In genomic region chr9:2817987-2818386, GRCh38 we compare ENCODE assay signal across 13 cellular contexts. TPM values are rescaled to one million over a fixed set of nuclear protein-coding genes. Genes with fewer than 3 reads are reported as not detected.
DNase-seq lines count a peak whose midpoint lies in the region; ATAC-seq and TF ChIP-seq lines count a peak whose summit lies in the region.
"Had no signal": no experiment of that assay in that cellular context is flagged by ENCODE, and none has a peak within 500 bp of the region (broad histone marks: within the 10 kb centered on the region; RNA-seq: fewer than 3 reads in every experiment).

No MANE protein-coding gene starts in this region.

- no peak for DNase-seq in right lobe of liver
- peak; percentile 98 for DNase-seq in fibroblast of the aortic adventitia (ENCODE audit: low read depth)
- DNase-seq in myocyte (ENCODE audit: low read depth): peak; percentile 92
- no peak for DNase-seq in T-helper 9 cell
- no peak for DNase-seq in activated CD8-positive, alpha-beta T cell treated with anti-CD3 and anti-CD28 coated beads, Interleukin-2, amount 10 ng/mL, durations not matched to agents 7 days and 5 days
- no peak for DNase-seq in activated naive CD8-positive, alpha-beta T cell treated with anti-CD3 and anti-CD28 coated beads for 36 hours
- DNase-seq: activated CD4-positive, alpha-beta T cell treated with anti-CD3 and anti-CD28 coated beads, Interleukin-2, amount 10 ng/mL, durations not matched to agents 24 days and 14 days; GDM1; NCI-H345 had no signal

- CTCF ChIA-PET in activated CD8-positive, alpha-beta T cell treated with anti-CD3 and anti-CD28 coated beads, Interleukin-2, amount 10 ng/mL, durations not matched to agents 7 days and 5 days (lab: Charles Lee): no interaction called here

- H3K36me3 Mint-ChIP-seq in activated CD8-positive, alpha-beta T cell treated with anti-CD3 and anti-CD28 coated beads, Interleukin-2, amount 10 ng/mL, durations not matched to agents 7 days and 5 days (ENCODE audit: low read depth): peaks cover 48% of the 10 kb centered on the region
- peaks cover 51% of the 10 kb centered on the region for H3K36me3 Mint-ChIP-seq in activated naive CD8-positive, alpha-beta T cell treated with anti-CD3 and anti-CD28 coated beads for 36 hours

- H3K27me3 ChIP-seq in liver (ENCODE audit: control insufficient read depth in 4 of 4, insufficient read depth in 4 of 4, low read length in 3 of 4) (no peaks in the 10 kb centered on the region), right lobe of liver (no peaks in the 10 kb centered on the region)

- H3K27me3 Mint-ChIP-seq in activated CD8-positive, alpha-beta T cell treated with anti-CD3 and anti-CD28 coated beads, Interleukin-2, amount 10 ng/mL, durations not matched to agents 7 days and 5 days (ENCODE audit: low read depth): no peaks in the 10 kb centered on the region
- no peaks in the 10 kb centered on the region for H3K27me3 Mint-ChIP-seq in activated naive CD8-positive, alpha-beta T cell treated with anti-CD3 and anti-CD28 coated beads for 36 hours
- H3K27me3 Mint-ChIP-seq: activated CD4-positive, alpha-beta T cell treated with anti-CD3 and anti-CD28 coated beads, Interleukin-2, amount 10 ng/mL, durations not matched to agents 24 days and 14 days; activated naive CD8-positive, alpha-beta T cell had no signal

- H3K4me1 ChIP-seq in liver (ENCODE audit: control insufficient read depth in 4 of 4, insufficient read depth in 4 of 4, low read length in 3 of 4) (no peaks in the 10 kb centered on the region), right lobe of liver (no peaks in the 10 kb centered on the region)

- TF ChIP-seq CTCF in liver (IDR thresholded peaks at IDR 0.05; ENCODE audit: low read depth, low read length, missing input control): no peak
- TF ChIP-seq CTCF in right lobe of liver (IDR thresholded peaks at IDR 0.05): no peak
- no peak for TF ChIP-seq CTCF in fibroblast of the aortic adventitia (IDR thresholded peaks at IDR 0.05; ENCODE audit: insufficient read depth, low read length)

- H3K36me3 ChIP-seq in liver (ENCODE audit: control insufficient read depth in 4 of 4, insufficient read depth in 3 of 4, low read depth in 1 of 4, low read length in 3 of 4): peaks cover 0 to 15% (median 5%) of the 10 kb centered on the region in 4 donors
- H3K36me3 ChIP-seq in right lobe of liver: peaks cover 0 to 13% (median 2%) of the 10 kb centered on the region in 4 donors

- no peak overlapping the region for H3K27ac Mint-ChIP-seq in activated CD8-positive, alpha-beta T cell treated with anti-CD3 and anti-CD28 coated beads, Interleukin-2, amount 10 ng/mL, durations not matched to agents 7 days and 5 days
- no peak overlapping the region for H3K27ac Mint-ChIP-seq in activated naive CD8-positive, alpha-beta T cell treated with anti-CD3 and anti-CD28 coated beads for 36 hours
- H3K27ac Mint-ChIP-seq: activated CD4-positive, alpha-beta T cell treated with anti-CD3 and anti-CD28 coated beads, Interleukin-2, amount 10 ng/mL, durations not matched to agents 24 days and 14 days; activated naive CD8-positive, alpha-beta T cell had no signal

- H3K4me3 ChIP-seq in liver (ENCODE audit: low read depth in 1 of 3, low read length in 3 of 3): no peak overlapping the region
- no peak overlapping the region for H3K4me3 ChIP-seq in right lobe of liver
- no peak overlapping the region for H3K4me3 ChIP-seq in fibroblast of the aortic adventitia (ENCODE audit: low read depth, low read length)

- no peak overlapping the region for H3K27ac ChIP-seq in liver (ENCODE audit: low read depth in 1 of 2, low read length in 2 of 2)
- H3K27ac ChIP-seq in right lobe of liver: no peak overlapping the region

- peaks cover 2% of the 10 kb centered on the region for H3K4me1 Mint-ChIP-seq in activated CD8-positive, alpha-beta T cell treated with anti-CD3 and anti-CD28 coated beads, Interleukin-2, amount 10 ng/mL, durations not matched to agents 7 days and 5 days (ENCODE audit: low read depth)
- H3K4me1 Mint-ChIP-seq in activated naive CD8-positive, alpha-beta T cell treated with anti-CD3 and anti-CD28 coated beads for 36 hours: peaks cover 8% of the 10 kb centered on the region

- intact Hi-C loops in right lobe of liver (cut with DNase I): no loop called here

- POLR2A ChIA-PET in activated CD8-positive, alpha-beta T cell treated with anti-CD3 and anti-CD28 coated beads, Interleukin-2, amount 10 ng/mL, durations not matched to agents 7 days and 5 days (lab: Charles Lee): no interaction called here

- no peak overlapping the region for H3K9ac ChIP-seq in liver (ENCODE audit: low read depth in 1 of 2, low read length in 2 of 2)

- no peak for TF ChIP-seq POLR2A in right lobe of liver (IDR thresholded peaks at IDR 0.05)

- no peaks in the 10 kb centered on the region for H3K9me3 Mint-ChIP-seq in activated CD8-positive, alpha-beta T cell treated with anti-CD3 and anti-CD28 coated beads, Interleukin-2, amount 10 ng/mL, durations not matched to agents 7 days and 5 days (ENCODE audit: insufficient read depth)
- no peaks in the 10 kb centered on the region for H3K9me3 Mint-ChIP-seq in activated naive CD8-positive, alpha-beta T cell treated with anti-CD3 and anti-CD28 coated beads for 36 hours
- H3K9me3 Mint-ChIP-seq: activated CD4-positive, alpha-beta T cell treated with anti-CD3 and anti-CD28 coated beads, Interleukin-2, amount 10 ng/mL, durations not matched to agents 24 days and 14 days had no signal

- WGBS in liver: 79% methylated on average over 6 of the region's 6 CpGs
- 70% methylated on average over 6 of the region's 6 CpGs for WGBS in right lobe of liver (ENCODE audit: insufficient coverage, low coverage, low lambda C conversion rate, missing lambda C conversion rate)

- ATAC-seq in right lobe of liver (no peak), HG03108 (IDR thresholded peaks at IDR 0.05; ENCODE audit: unreplicated experiment) (no peak)
- ATAC-seq in activated CD8-positive, alpha-beta T cell treated with anti-CD3 and anti-CD28 coated beads, Interleukin-2, amount 10 ng/mL, durations not matched to agents 7 days and 5 days: no peak
- ATAC-seq: left lobe of liver had no signal

- no peaks in the 10 kb centered on the region for H3K9me3 ChIP-seq in liver (ENCODE audit: control insufficient read depth in 4 of 4, low read length in 3 of 4)
- no peaks in the 10 kb centered on the region for H3K9me3 ChIP-seq in right lobe of liver

- TF ChIP-seq RAD21 in liver (IDR thresholded peaks at IDR 0.05): no peak

- H3K4me3 Mint-ChIP-seq in activated CD8-positive, alpha-beta T cell treated with anti-CD3 and anti-CD28 coated beads, Interleukin-2, amount 10 ng/mL, durations not matched to agents 7 days and 5 days: no peak overlapping the region
- H3K4me3 Mint-ChIP-seq in activated naive CD8-positive, alpha-beta T cell treated with anti-CD3 and anti-CD28 coated beads for 36 hours: no peak overlapping the region
- H3K4me3 Mint-ChIP-seq: activated CD4-positive, alpha-beta T cell treated with anti-CD3 and anti-CD28 coated beads, Interleukin-2, amount 10 ng/mL, durations not matched to agents 24 days and 14 days; activated naive CD8-positive, alpha-beta T cell had no signal

TF ChIP-seq in liver, 16 proteins besides CTCF, POLR2A, EP300 and RAD21:
- TF ChIP-seq EGR1 (IDR thresholded peaks at IDR 0.05; ENCODE audit: low read depth in 2 of 2): no peak
- no peak for TF ChIP-seq HNF4G (IDR thresholded peaks at IDR 0.05)
- no peak for TF ChIP-seq FOXA2 (IDR thresholded peaks at IDR 0.05)
- TF ChIP-seq SP1 (IDR thresholded peaks at IDR 0.05): peak; percentile 26
- no peak for TF ChIP-seq NR2F2 (IDR thresholded peaks at IDR 0.05)
- no peak for TF ChIP-seq YY1 (IDR thresholded peaks at IDR 0.05)
- TF ChIP-seq ATF3 (IDR thresholded peaks at IDR 0.05): no peak

RNA-seq across cellular contexts. Expression of gene PUM3, which starts 25.9 kb away (rescaled TPM):
- total RNA-seq in liver (10 to 100 TPM; 12.3 to 19.9 TPM), right lobe of liver (10 to 100 TPM in 5 of 6 experiments, 1 to 10 TPM in 1; 6.8 to 20.5 (median 16.9) TPM), fibroblast of the aortic adventitia (ENCODE audit: low replicate concordance) (46.4 and 118 TPM in 2 replicates), myocyte (37.9 and 45.2 TPM in 2 replicates)
- polyA plus RNA-seq in liver: 10 to 100 TPM; 10.8 to 16.3 TPM
- 14.0 TPM for polyA plus RNA-seq in myocyte (2012)
- 10 to 100 TPM; 63.1 to 64.0 TPM for total RNA-seq in activated CD8-positive, alpha-beta T cell treated with anti-CD3 and anti-CD28 coated beads, Interleukin-2, amount 10 ng/mL, durations not matched to agents 7 days and 5 days
- total RNA-seq in activated naive CD8-positive, alpha-beta T cell treated with anti-CD3 and anti-CD28 coated beads for 36 hours: 100 to 1,000 TPM; 142 to 144 TPM

Comparison
In these comparisons a context has a peak if more than half of its experiments do, and no peak if none do; other contexts are left out.
1. DNase-seq: peak in fibroblast of the aortic adventitia (single experiment) and myocyte (single experiment); none in right lobe of liver (0 of 3), T-helper 9 cell (single experiment), activated CD8-positive, alpha-beta T cell treated with anti-CD3 and anti-CD28 coated beads, Interleukin-2, amount 10 ng/mL, durations not matched to agents 7 days and 5 days (single experiment) and activated naive CD8-positive, alpha-beta T cell treated with anti-CD3 and anti-CD28 coated beads for 36 hours (single experiment).